In the genomic region with DNA sequence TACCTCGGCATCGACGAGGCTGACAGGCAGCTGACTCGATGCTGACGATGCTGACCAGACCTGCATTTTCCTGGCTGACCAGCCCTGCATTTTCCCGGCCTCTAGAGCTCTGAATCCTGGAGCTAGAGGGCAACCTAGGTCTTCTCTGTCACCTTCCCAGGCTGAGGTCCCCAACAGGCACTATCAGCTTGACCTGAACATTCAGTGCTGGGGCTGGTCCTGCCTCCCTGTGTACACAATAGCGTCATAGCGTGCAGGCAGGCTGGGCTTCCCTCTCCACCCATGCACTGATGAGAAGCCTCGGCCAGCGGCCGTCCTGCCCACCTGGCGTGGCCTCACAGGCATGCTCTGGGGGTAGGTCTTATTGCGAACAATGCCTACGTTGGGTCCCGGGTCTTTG, we compare ENCODE assay signal across 23 cellular contexts.
DNase-seq lines count a peak whose midpoint lies in the region; ATAC-seq and TF ChIP-seq lines count a peak whose summit lies in the region.
"Had no signal": no experiment of that assay in that cellular context is flagged by ENCODE, and none has a peak within 500 bp of the region (broad histone marks: within the 10 kb centered on the region; RNA-seq: fewer than 3 reads in every experiment).

No MANE protein-coding gene starts in this region.

- peaks cover 2% of the 10 kb centered on the region for H3K9me3 Mint-ChIP-seq in neural crest cell
- no peaks in the 10 kb centered on the region for H3K9me3 Mint-ChIP-seq in activated naive CD4-positive, alpha-beta T cell treated with anti-CD3 and anti-CD28 coated beads for 36 hours
- H3K9me3 Mint-ChIP-seq: activated CD8-positive, alpha-beta T cell treated with anti-CD3 and anti-CD28 coated beads for 36 hours; CD14-positive monocyte; stimulated activated naive CD8-positive, alpha-beta T cell treated with anti-CD3 and anti-CD28 coated beads, Interleukin-15, Interleukin-2, amounts not matched to agents 100 ng/mL and 50 ng/mL, for 24 hours had no signal

- in situ Hi-C loops in Panc1 (cut with HindIII; ENCODE audit: low pct_unique_long_range_greater_than_20kb, low sequenced_read_pairs): no loop called here
- in situ Hi-C loops in GM13976 (cut with MboI; ENCODE audit: low sequenced_read_pairs, unreplicated experiment): no loop called here

- H3K27me3 ChIP-seq in HCT116 (ENCODE audit: insufficient read depth, low read length): no peaks in the 10 kb centered on the region
- no peaks in the 10 kb centered on the region for H3K27me3 ChIP-seq in Panc1 (ENCODE audit: control insufficient read depth, insufficient read depth, low read length)
- H3K27me3 ChIP-seq: Peyer's patch, tibial nerve had no signal

- TF ChIP-seq CTCF in HCT116 (IDR thresholded peaks at IDR 0.05 in 2 of 3, conservative IDR thresholded peaks at IDR 0.05 in 1 of 3; ENCODE audit: borderline replicate concordance in 1 of 3, insufficient read depth in 1 of 3, low read depth in 2 of 3, low read length in 2 of 3) (no peak), Panc1 (IDR thresholded peaks at IDR 0.05) (no peak), neural crest cell (conservative IDR thresholded peaks at IDR 0.05) (no peak), GM13976 (IDR thresholded peaks at IDR 0.05; ENCODE audit: borderline replicate concordance, control extremely low read depth, extremely low read depth, insufficient read depth, missing control alignments) (no peak)

- peak overlapping the region; percentile 81 for H3K27ac Mint-ChIP-seq in neural crest cell (ENCODE audit: unreplicated experiment)
- no peak overlapping the region for H3K27ac Mint-ChIP-seq in activated naive CD4-positive, alpha-beta T cell treated with anti-CD3 and anti-CD28 coated beads for 36 hours
- H3K27ac Mint-ChIP-seq: activated CD8-positive, alpha-beta T cell treated with anti-CD3 and anti-CD28 coated beads for 36 hours; CD14-positive monocyte; stimulated activated naive CD8-positive, alpha-beta T cell treated with anti-CD3 and anti-CD28 coated beads, Interleukin-15, Interleukin-2, amounts not matched to agents 100 ng/mL and 50 ng/mL, for 24 hours had no signal

- no peak overlapping the region for H3K4me3 ChIP-seq in HCT116 (replicated peaks in 1 of 2; ENCODE audit: low read depth in 1 of 2, low read length in 2 of 2)
- H3K4me3 ChIP-seq in Panc1 (ENCODE audit: low read depth in 2 of 2, low read length in 2 of 2): no peak overlapping the region
- H3K4me3 ChIP-seq: esophagus muscularis mucosa, Peyer's patch, tibial nerve had no signal

- no peak overlapping the region for H3K27ac ChIP-seq in HCT116 (ENCODE audit: low read depth, low read length)
- no peak overlapping the region for H3K27ac ChIP-seq in Panc1 (ENCODE audit: low read length)
- H3K27ac ChIP-seq: esophagus muscularis mucosa, Peyer's patch had no signal

- H3K36me3 ChIP-seq in HCT116 (ENCODE audit: control insufficient read depth in 1 of 2, insufficient read depth in 2 of 2, low read length in 2 of 2) (no peaks in the 10 kb centered on the region), Panc1 (ENCODE audit: control insufficient read depth, insufficient read depth, low read length) (no peaks in the 10 kb centered on the region)
- H3K36me3 ChIP-seq: Peyer's patch, tibial nerve had no signal

- DNase-seq in HCT116 (ENCODE audit: low read depth, low spot score) (no peak), Panc1 (ENCODE audit: low read depth, low spot score) (no peak), left ventricle myocardium superior (peak; percentile 80), neural crest cell (ENCODE audit: low read depth, low spot score) (no peak), NCI-H2107 (lab: John Stamatoyannopoulos, UW) (no peak), GM13976 (ENCODE audit: low spot score) (no peak)
- DNase-seq in activated naive CD4-positive, alpha-beta T cell treated with anti-CD3 and anti-CD28 coated beads for 36 hours: no peak
- DNase-seq: activated CD4-positive, alpha-beta T cell treated with anti-CD3 and anti-CD28 coated beads for 1 hour; activated CD8-positive, alpha-beta T cell treated with anti-CD3 and anti-CD28 coated beads for 36 hours; activated gamma-delta T cell; Calu3; effector CD8-positive, alpha-beta T cell; foreskin melanocyte; KBM-7; NCI-H1436 treated with DMSO at 0.1 percent for 48 hours; NCI-H510A; NK-92 treated with Interleukin-12 subunit alpha and Interleukin-12 subunit beta, amount 100 ng/mL, for 24 hours; Peyer's patch had no signal

- peaks cover 4% of the 10 kb centered on the region for H3K4me1 Mint-ChIP-seq in neural crest cell
- H3K4me1 Mint-ChIP-seq in activated naive CD4-positive, alpha-beta T cell treated with anti-CD3 and anti-CD28 coated beads for 36 hours (ENCODE audit: low read depth): no peaks in the 10 kb centered on the region
- H3K4me1 Mint-ChIP-seq: CD14-positive monocyte had no signal

- no peaks in the 10 kb centered on the region for H3K27me3 Mint-ChIP-seq in neural crest cell (ENCODE audit: low read depth)
- H3K27me3 Mint-ChIP-seq in activated naive CD4-positive, alpha-beta T cell treated with anti-CD3 and anti-CD28 coated beads for 36 hours (ENCODE audit: low read depth): peaks cover 5% of the 10 kb centered on the region

- H3K9ac ChIP-seq in HCT116 (ENCODE audit: low read length): no peak overlapping the region

- BruUV-seq in HCT116 (replicated peaks; lab: Mats Ljungman, UMichigan): no TSS peak
- BruUV-seq in Panc1 (replicated peaks; lab: Mats Ljungman, UMichigan): no TSS peak

- H3K4me2 ChIP-seq in HCT116 (ENCODE audit: low read length): no peak overlapping the region

- ATAC-seq in HCT116: no peak
- peak; percentile 29; the same call in 1 of the 2 replicates for ATAC-seq in Panc1
- ATAC-seq in left ventricle myocardium superior: peak; percentile 91
- no peak for ATAC-seq in HG02885 (IDR thresholded peaks at IDR 0.05; ENCODE audit: poor library complexity, unreplicated experiment)
- ATAC-seq: activated CD8-positive, alpha-beta T cell treated with anti-CD3 and anti-CD28 coated beads for 36 hours had no signal

- POLR2A ChIA-PET in HCT116 (lab: Charles Lee) (no interaction called here), Panc1 (lab: Charles Lee) (no interaction called here)

- intact Hi-C loops in HCT116 (cut with micrococcal nuclease): no loop called here
- intact Hi-C loops in Panc1 (cut with micrococcal nuclease; ENCODE audit: unreplicated experiment): no loop called here
- intact Hi-C loops in left ventricle myocardium superior (cut with micrococcal nuclease): no loop called here
- intact Hi-C loops in activated naive CD4-positive, alpha-beta T cell treated with anti-CD3 and anti-CD28 coated beads for 36 hours (cut with micrococcal nuclease): no loop called here

- H2AFZ ChIP-seq in HCT116 (ENCODE audit: low read depth, low read length, poor library complexity, severe bottlenecking): no peak overlapping the region

- CTCF ChIA-PET in HCT116 (lab: Charles Lee): no interaction called here
- CTCF ChIA-PET in Panc1 (lab: Charles Lee): no interaction called here
- CTCF ChIA-PET in activated naive CD4-positive, alpha-beta T cell treated with anti-CD3 and anti-CD28 coated beads for 36 hours (lab: Charles Lee): no interaction called here

- TF ChIP-seq RAD21 in HCT116 (IDR thresholded peaks at IDR 0.05; ENCODE audit: low read depth): 0 out of 2 replicates have a peak, but pooled peaks have one; percentile 7

- H3K4me3 Mint-ChIP-seq in neural crest cell: no peak overlapping the region
- H3K4me3 Mint-ChIP-seq in activated naive CD4-positive, alpha-beta T cell treated with anti-CD3 and anti-CD28 coated beads for 36 hours: no peak overlapping the region
- H3K4me3 Mint-ChIP-seq: activated CD8-positive, alpha-beta T cell treated with anti-CD3 and anti-CD28 coated beads for 36 hours; CD14-positive monocyte; stimulated activated naive CD8-positive, alpha-beta T cell treated with anti-CD3 and anti-CD28 coated beads, Interleukin-15, Interleukin-2, amounts not matched to agents 100 ng/mL and 50 ng/mL, for 24 hours had no signal

- no peak for TF ChIP-seq POLR2A in HCT116 (IDR thresholded peaks at IDR 0.05; ENCODE audit: borderline replicate concordance, extremely low read depth, insufficient read depth, insufficient read length)

- H3K79me2 ChIP-seq in HCT116 (ENCODE audit: insufficient read depth, low read length): no peaks in the 10 kb centered on the region

- H3K36me3 Mint-ChIP-seq in neural crest cell (ENCODE audit: low read depth): no peaks in the 10 kb centered on the region
- no peaks in the 10 kb centered on the region for H3K36me3 Mint-ChIP-seq in activated naive CD4-positive, alpha-beta T cell treated with anti-CD3 and anti-CD28 coated beads for 36 hours (ENCODE audit: low read depth)
- H3K36me3 Mint-ChIP-seq: CD14-positive monocyte had no signal

- no peaks in the 10 kb centered on the region for H3K9me2 ChIP-seq in HCT116 (ENCODE audit: insufficient read depth)

- H4K20me1 ChIP-seq in HCT116 (ENCODE audit: insufficient read depth): no peaks in the 10 kb centered on the region

- RAD21 ChIA-PET in HCT116 (lab: Charles Lee; ENCODE audit: low non-redundant PET in 1 of 2, low total read pairs in 2 of 2, uncharacterized antibody in 2 of 2, unreplicated experiment in 2 of 2): interaction anchor here in 1 of 2 experiments (0.6 kb wide), 1 partner anchor 55 kb away, joined by 4 read pairs; no protein-coding TSS in a partner anchor

- H3K9me3 ChIP-seq in HCT116 (ENCODE audit: control insufficient read depth in 1 of 2, insufficient read depth in 1 of 2, low read depth in 1 of 2, low read length in 2 of 2): no peaks in the 10 kb centered on the region
- no peaks in the 10 kb centered on the region for H3K9me3 ChIP-seq in Panc1 (ENCODE audit: control insufficient read depth, insufficient read depth, low read depth, low read length)
- H3K9me3 ChIP-seq: esophagus muscularis mucosa, Peyer's patch, tibial nerve had no signal

- H3K4me1 ChIP-seq in HCT116 (ENCODE audit: control insufficient read depth in 1 of 2, insufficient read depth in 2 of 2, low read length in 2 of 2) (no peaks in the 10 kb centered on the region), Panc1 (ENCODE audit: control insufficient read depth, insufficient read depth, low read length) (peaks cover 10% of the 10 kb centered on the region)
- H3K4me1 ChIP-seq: Peyer's patch, tibial nerve had no signal

TF ChIP-seq in HCT116, 20 proteins besides CTCF, POLR2A, EP300 and RAD21:
- TF ChIP-seq SIN3A (IDR thresholded peaks at IDR 0.05; ENCODE audit: low read depth) (no peak), ZNF274 (IDR thresholded peaks at IDR 0.05; ENCODE audit: low read depth, low read length) (no peak), POLR2AphosphoS5 (IDR thresholded peaks at IDR 0.05; ENCODE audit: low read depth, low read length) (no peak), YY1 (IDR thresholded peaks at IDR 0.05; ENCODE audit: extremely low read depth, insufficient replicate concordance, low read depth, low read length) (no peak), CEBPB (IDR thresholded peaks at IDR 0.05; ENCODE audit: low read depth) (no peak), FOSL1 (IDR thresholded peaks at IDR 0.05; ENCODE audit: low read depth) (no peak), EZH2phosphoT487 (IDR thresholded peaks at IDR 0.05; ENCODE audit: borderline replicate concordance) (no peak), TCF7L2 (IDR thresholded peaks at IDR 0.05; ENCODE audit: borderline replicate concordance, extremely low read depth, insufficient read depth, insufficient read length) (no peak)

Comparison
In these comparisons a context has a peak if more than half of its experiments do, and no peak if none do; other contexts are left out.
1. ATAC-seq: peak in Panc1 (single experiment) and left ventricle myocardium superior (single experiment); none in HCT116 (single experiment) and HG02885 (single experiment).